In the genomic region with DNA sequence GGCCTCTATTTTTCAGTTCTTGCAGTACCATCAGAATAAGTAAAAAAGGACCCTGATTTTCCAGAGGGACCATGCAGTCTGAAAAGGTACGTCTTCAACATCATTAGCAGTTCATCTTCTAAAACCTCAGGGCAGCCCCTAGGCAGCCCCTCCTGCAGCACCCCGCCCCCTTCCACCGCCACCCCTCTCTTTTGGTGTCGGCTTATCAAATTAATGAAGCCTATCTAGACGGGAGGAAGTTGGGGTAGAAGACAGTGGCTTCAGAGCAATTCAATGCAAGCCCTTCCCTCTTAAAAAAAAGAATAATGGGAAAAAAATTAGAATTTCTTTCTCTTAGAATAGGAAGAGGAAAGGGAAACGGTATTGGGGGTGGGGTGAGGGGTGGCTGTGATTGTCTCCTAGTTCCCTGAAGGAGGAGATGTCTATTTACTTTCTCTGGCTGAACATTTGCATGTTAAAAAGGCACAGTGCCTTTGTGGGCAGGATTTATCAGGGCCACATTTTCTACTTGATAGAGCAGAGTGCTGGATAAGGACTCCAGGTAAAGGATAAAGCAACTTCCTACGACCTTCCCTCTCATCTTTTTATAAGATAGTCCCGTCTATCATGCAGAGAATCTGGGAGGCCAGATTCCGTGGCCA, we compare ENCODE assay signal across 24 cellular contexts.
DNase-seq lines count a peak whose midpoint lies in the region; ATAC-seq and TF ChIP-seq lines count a peak whose summit lies in the region.
"Had no signal": no experiment of that assay in that cellular context is flagged by ENCODE, and none has a peak within 500 bp of the region (broad histone marks: within the 10 kb centered on the region; RNA-seq: fewer than 3 reads in every experiment).

No MANE protein-coding gene starts in this region.

- H3K27me3 ChIP-seq in BE2C = no peaks in the 10 kb centered on the region
- no peaks in the 10 kb centered on the region for H3K27me3 ChIP-seq in iPS-20b (ENCODE audit: insufficient read depth, low read length)
- H3K27me3 ChIP-seq in SK-N-SH (ENCODE audit: insufficient read depth) = no peaks in the 10 kb centered on the region
- H3K27me3 ChIP-seq: heart left ventricle had no signal

- no peak for ATAC-seq in GM21528 (IDR thresholded peaks at IDR 0.05; ENCODE audit: low FRiP score, unreplicated experiment)
- ATAC-seq: activated CD4-positive, alpha-beta T cell treated with anti-CD3 and anti-CD28 coated beads for 36 hours; activated T-cell treated with anti-CD3 and anti-CD28 coated beads, Interleukin-2, amount 50 U/mL, for 4 hours; T-cell had no signal

- H3K4me1 ChIP-seq in BE2C (peaks cover 49% of the 10 kb centered on the region), iPS-20b (ENCODE audit: insufficient read depth, low read length) (peaks cover 41% of the 10 kb centered on the region), SK-N-SH (ENCODE audit: control insufficient read depth in 1 of 2, insufficient read depth in 2 of 2, low read depth in 1 of 2, low read length in 1 of 2) (peaks cover 0 to 47% of the 10 kb centered on the region in 2 experiments; a peak in 2 of 4 replicates)

- whole genome bisulfite sequencing in SK-N-SH (ENCODE audit: low lambda C conversion rate) = 87% methylated on average over 9 of the region's 9 CpGs

- DNase-seq in BE2C = no peak
- DNase-seq in ELF-1 (ENCODE audit: low read depth, low spot score) = peak; percentile 45
- DNase-seq in NCI-H526 treated with DMSO at 0.1 percent for 48 hours (lab: John Stamatoyannopoulos, UW) = peak; percentile 63
- DNase-seq in SK-N-SH = no peak
- DNase-seq in ureter (ENCODE audit: low spot score) = no peak
- no peak for DNase-seq in NCI-H748 treated with DMSO at 0.1 percent for 48 hours (lab: John Stamatoyannopoulos, UW)
- DNase-seq: activated CD4-positive, alpha-beta T cell treated with anti-CD3 and anti-CD28 coated beads for 36 hours; activated naive CD4-positive, alpha-beta T cell treated with Interleukin-2 at 50 U/mL for 16 hours; activated T-cell treated with anti-CD3 and anti-CD28 coated beads, Interleukin-2, amount 50 U/mL, for 4 hours; amniotic stem cell; CD4-positive, alpha-beta memory T cell; dermis blood vessel endothelial cell; heart left ventricle; IMR-90; occipital lobe; PC-9; SIG-M5; stimulated activated CD4-positive, alpha-beta T cell treated with anti-CD3 and anti-CD28 coated beads, Interleukin-4, amount 100 ng/mL, for 24 hours; stimulated activated naive CD4-positive, alpha-beta T cell treated with Interleukin-2 at 50 U/mL for 16 hours; T-cell had no signal

- H3K9me3 ChIP-seq in BE2C (no peaks in the 10 kb centered on the region), iPS-20b (ENCODE audit: insufficient read depth, low read depth, low read length) (peaks cover 4% of the 10 kb centered on the region; the same call in 1 of the 2 replicates), SK-N-SH (no peaks in the 10 kb centered on the region)
- H3K9me3 ChIP-seq: heart left ventricle had no signal

- CTCF ChIA-PET in SK-N-SH (lab: Yijun Ruan, JAX) = interaction anchor here (3.2 kb wide), 1 partner anchor 91 kb away, joined by 8 read pairs; no protein-coding TSS in a partner anchor

- H3K4me3 ChIP-seq in BE2C (ENCODE audit: low read depth, low read length) (peak overlapping the region; percentile 29), iPS-20b (ENCODE audit: low read length) (peak overlapping the region; percentile 53; the same call in 1 of the 2 replicates), SK-N-SH (ENCODE audit: low read depth in 2 of 2, low read length in 1 of 2) (no peak overlapping the region)
- H3K4me3 ChIP-seq: heart left ventricle, lung, PC-9 had no signal

- TF ChIP-seq RAD21 in SK-N-SH (IDR thresholded peaks at IDR 0.05; ENCODE audit: low read length) = no peak

- TF ChIP-seq CTCF in BE2C (IDR thresholded peaks at IDR 0.05; ENCODE audit: low read depth, low read length) (no peak), SK-N-SH (IDR thresholded peaks at IDR 0.05) (no peak)

- POLR2A ChIA-PET in SK-N-SH (lab: Yijun Ruan, JAX) = interaction anchor here (0.5 to 1.2 kb wide), 3 partner anchors 31 to 61 kb away, joined by 3 to 4 read pairs (median 3); no protein-coding TSS in a partner anchor

- peak overlapping the region; percentile 60 for H3K27ac ChIP-seq in iPS-20b (ENCODE audit: low read length)
- H3K27ac ChIP-seq in SK-N-SH (ENCODE audit: low read depth in 2 of 2, low read length in 1 of 2) = peak overlapping the region in 1 of 2 experiments; percentile 96; a peak in 2 of 4 replicates
- H3K27ac ChIP-seq: epithelial cell of prostate, PC-9 had no signal

- no peaks in the 10 kb centered on the region for H3K79me2 ChIP-seq in SK-N-SH (ENCODE audit: insufficient read depth)

- H2AFZ ChIP-seq in SK-N-SH (ENCODE audit: low read depth) = no peak overlapping the region
- H2AFZ ChIP-seq: PC-9 had no signal

- H3K9me2 ChIP-seq in SK-N-SH = no peaks in the 10 kb centered on the region

- no peak for TF ChIP-seq EP300 in SK-N-SH (IDR thresholded peaks at IDR 0.05; ENCODE audit: borderline replicate concordance in 1 of 2, low read depth in 1 of 2, low read length in 1 of 2)

- peak overlapping the region; percentile 37; the same call in 1 of the 2 replicates for H3K9ac ChIP-seq in iPS-20b (ENCODE audit: low read depth, low read length)
- H3K9ac ChIP-seq in SK-N-SH = no peak overlapping the region

- no peaks in the 10 kb centered on the region for H3F3A ChIP-seq in SK-N-SH (replicated peaks; ENCODE audit: insufficient read depth)

- H4K20me1 ChIP-seq in SK-N-SH (ENCODE audit: insufficient read depth) = no peaks in the 10 kb centered on the region

- H3K36me3 ChIP-seq in BE2C (no peaks in the 10 kb centered on the region), iPS-20b (ENCODE audit: insufficient read depth, low read depth, low read length) (no peaks in the 10 kb centered on the region), SK-N-SH (replicated peaks in 1 of 2; ENCODE audit: control insufficient read depth in 1 of 2, insufficient read depth in 2 of 2, low read length in 1 of 2) (peaks cover 0 to 2% of the 10 kb centered on the region in 2 experiments)
- H3K36me3 ChIP-seq: heart left ventricle had no signal

- no peak overlapping the region for H3K4me2 ChIP-seq in SK-N-SH
- H3K4me2 ChIP-seq: PC-9 had no signal

TF ChIP-seq in SK-N-SH, 30 proteins besides CTCF, POLR2A, EP300 and RAD21 (continues in another document):
- TF ChIP-seq MXI1 (IDR thresholded peaks at IDR 0.05; ENCODE audit: low read depth, low read length) (no peak), CHD2 (IDR thresholded peaks at IDR 0.05; ENCODE audit: low read length, partially characterized antibody) (no peak), GATA2 (CRISPR knock-in tag; IDR thresholded peaks at IDR 0.05) (no peak), NFIC (IDR thresholded peaks at IDR 0.05; ENCODE audit: borderline replicate concordance) (no peak), TEAD4 (IDR thresholded peaks at IDR 0.05; ENCODE audit: borderline replicate concordance, insufficient read depth) (no peak), TCF12 (IDR thresholded peaks at IDR 0.05) (no peak), MEF2A (IDR thresholded peaks at IDR 0.05; ENCODE audit: borderline replicate concordance, low read depth) (no peak), PBX3 (IDR thresholded peaks at IDR 0.05) (no peak), JUND (IDR thresholded peaks at IDR 0.05) (no peak), FOXM1 (IDR thresholded peaks at IDR 0.05; ENCODE audit: low read depth) (no peak), NRF1 (IDR thresholded peaks at IDR 0.05; ENCODE audit: low read depth, low read length) (no peak), YY1 (IDR thresholded peaks at IDR 0.05; ENCODE audit: low read depth) (no peak), USF1 (IDR thresholded peaks at IDR 0.05; ENCODE audit: borderline replicate concordance, low read depth) (no peak)
- TF ChIP-seq, protein P1, sequence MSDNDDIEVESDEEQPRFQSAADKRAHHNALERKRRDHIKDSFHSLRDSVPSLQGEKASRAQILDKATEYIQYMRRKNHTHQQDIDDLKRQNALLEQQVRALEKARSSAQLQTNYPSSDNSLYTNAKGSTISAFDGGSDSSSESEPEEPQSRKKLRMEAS (IDR thresholded peaks at IDR 0.05; ENCODE audit: low read depth) = no peak

Comparison
In these comparisons a context has a peak if more than half of its experiments do, and no peak if none do; other contexts are left out.
1. DNase-seq: peak in ELF-1 (single experiment) and NCI-H526 treated with DMSO at 0.1 percent for 48 hours (single experiment); none in BE2C (single experiment), SK-N-SH (single experiment), ureter (single experiment) and NCI-H748 treated with DMSO at 0.1 percent for 48 hours (single experiment).
2. H3K4me3 ChIP-seq: peak in BE2C (single experiment) and iPS-20b (single experiment); none in SK-N-SH (0 of 2).